ENCODE assay signal across 8 cellular contexts in genomic region chr6:139219271-139219729, GRCh38.
A peak's percentile ranks its signal among the peaks of the same experiment; 100 is the strongest.
DNase-seq lines count a peak whose midpoint lies in the region; ATAC-seq and TF ChIP-seq lines count a peak whose summit lies in the region.

No MANE protein-coding gene starts in this region.

- no peaks in the 10 kb centered on the region for H3K36me3 ChIP-seq in Loucy (ENCODE audit: insufficient read depth, low read length)
- no peaks in the 10 kb centered on the region for H3K36me3 ChIP-seq in suprapubic skin

- no peaks in the 10 kb centered on the region for H3K9me2 ChIP-seq in Loucy (replicated peaks; ENCODE audit: low read depth, low read length)

- H3K27me3 ChIP-seq in Loucy (ENCODE audit: insufficient read depth, low read length, poor library complexity, severe bottlenecking) (no peaks in the 10 kb centered on the region), foreskin keratinocyte (no peaks in the 10 kb centered on the region), suprapubic skin (no peaks in the 10 kb centered on the region)

- 7% methylated on average over 7 of the region's 7 CpGs for WGBS in suprapubic skin

- H3F3A ChIP-seq in Loucy (ENCODE audit: low read depth): no peaks in the 10 kb centered on the region

- peak; percentile 85 for TF ChIP-seq CTCF in Loucy (conservative IDR thresholded peaks at IDR 0.05; ENCODE audit: low read length)
- TF ChIP-seq CTCF in foreskin keratinocyte (conservative IDR thresholded peaks at IDR 0.05): peak; percentile 96
- peak; percentile 72 to 73 for TF ChIP-seq CTCF in suprapubic skin (IDR thresholded peaks at IDR 0.05)

- peak; percentile 98 for ATAC-seq in foreskin keratinocyte

- H2AFZ ChIP-seq in Loucy (ENCODE audit: low read length): peak overlapping the region; percentile 87

- DNase-seq in GF-D8 (lab: John Stamatoyannopoulos, UW) (peak; percentile 73), HCEC 1CT (peak; percentile 86), foreskin keratinocyte (peak; percentile 94 to 96), nucleus accumbens (lab: John Stamatoyannopoulos, UW) (peak in 54 of 56 donors; percentile 8 to 84 (median 61)), suprapubic skin (ENCODE audit: low spot score in 2 of 2) (peak; percentile 84 to 86)
- peak; percentile 53 for DNase-seq in activated T-helper 9 cell treated with anti-CD3 and anti-CD28 coated beads, Interleukin-2, amount 50 U/mL, for 16 hours (ENCODE audit: low read depth)

- TF ChIP-seq POLR2A in Raji (IDR thresholded peaks at IDR 0.05; ENCODE audit: insufficient read depth, low read depth, low read length): peak; percentile 96
- TF ChIP-seq POLR2A in suprapubic skin (IDR thresholded peaks at IDR 0.05): no peak

- H3K4me3 ChIP-seq in Loucy (ENCODE audit: low read length, poor library complexity, severe bottlenecking) (no peak overlapping the region), suprapubic skin (no peak overlapping the region)

- H3K9ac ChIP-seq in Loucy (ENCODE audit: low read depth, low read length, poor library complexity, severe bottlenecking): no peak overlapping the region

- peak overlapping the region; percentile 9 for H3K4me2 ChIP-seq in Loucy (ENCODE audit: low read depth, low read length, poor library complexity, severe bottlenecking)

- H3K9me3 ChIP-seq in Loucy (ENCODE audit: insufficient read depth, low read depth, low read length): no peaks in the 10 kb centered on the region
- no peaks in the 10 kb centered on the region for H3K9me3 ChIP-seq in suprapubic skin

- H3K4me1 ChIP-seq in Loucy (ENCODE audit: insufficient read depth, low read length, poor library complexity, severe bottlenecking) (peaks cover 6% of the 10 kb centered on the region), foreskin keratinocyte (no peaks in the 10 kb centered on the region), suprapubic skin (peaks cover 6% of the 10 kb centered on the region)

- no peaks in the 10 kb centered on the region for H4K20me1 ChIP-seq in Loucy (ENCODE audit: insufficient read depth, low read length, poor library complexity, severe bottlenecking)

- peak overlapping the region; percentile 13 for H3K27ac ChIP-seq in foreskin keratinocyte
- peak overlapping the region; percentile 67 for H3K27ac ChIP-seq in suprapubic skin

- TF ChIP-seq EP300 in suprapubic skin (IDR thresholded peaks at IDR 0.05): no peak

- H3K79me2 ChIP-seq in Loucy (ENCODE audit: insufficient read depth, low read length): no peaks in the 10 kb centered on the region
